ENCODE assay signal across 10 cellular contexts in genomic region chr17:83203073-83203471, GRCh38.
DNase-seq lines count a peak whose midpoint lies in the region; ATAC-seq, FAIRE-seq and TF ChIP-seq lines count a peak whose summit lies in the region.
"Had no signal": no experiment of that assay in that cellular context is flagged by ENCODE, and none has a peak within 500 bp of the region (broad histone marks: within the 10 kb centered on the region; RNA-seq: fewer than 3 reads in every experiment).

No MANE protein-coding gene starts in this region.

- no peak overlapping the region for H4K91ac ChIP-seq in mesenchymal stem cell (ENCODE audit: low read length)

- H3K27ac ChIP-seq in breast epithelium: peak overlapping the region; percentile 84 to 92
- H3K27ac ChIP-seq in mesenchymal stem cell (ENCODE audit: low read length, poor library complexity, severe bottlenecking): peak overlapping the region; percentile 48
- H3K27ac ChIP-seq: VCaP had no signal

- no peak overlapping the region for H3K18ac ChIP-seq in mesenchymal stem cell (ENCODE audit: low read depth in 1 of 2, low read length in 2 of 2)

- no peak overlapping the region for H3K4ac ChIP-seq in mesenchymal stem cell (ENCODE audit: low read depth in 1 of 2, low read length in 2 of 2)

- no peak for TF ChIP-seq POLR2A in breast epithelium (IDR thresholded peaks at IDR 0.05)

- peaks cover 6 to 14% of the 10 kb centered on the region in 2 donors for H3K4me1 ChIP-seq in breast epithelium
- peaks cover 36% of the 10 kb centered on the region for H3K4me1 ChIP-seq in mesenchymal stem cell (ENCODE audit: control insufficient read depth, insufficient read depth, low read depth, low read length)
- H3K4me1 ChIP-seq: Caco-2 had no signal

- peak; percentile 66 for FAIRE-seq in urothelium cell line (lab: Jason Lieb, UNC)

- intact Hi-C loops in breast epithelium (cut with DNase I; ENCODE audit: low total_unique reads): no loop called here

- no peak overlapping the region for H3K23ac ChIP-seq in mesenchymal stem cell (ENCODE audit: low read length in 2 of 2)

- no peak overlapping the region for H4K8ac ChIP-seq in mesenchymal stem cell (ENCODE audit: low read length)

- H2BK5ac ChIP-seq in mesenchymal stem cell (ENCODE audit: low read depth, low read length, poor library complexity, severe bottlenecking): no peak overlapping the region

- no peak overlapping the region for H3K4me2 ChIP-seq in mesenchymal stem cell (ENCODE audit: low read length, poor library complexity, severe bottlenecking)

- no peak overlapping the region for H2BK12ac ChIP-seq in mesenchymal stem cell (ENCODE audit: low read length in 2 of 2)

- no peak overlapping the region for H2BK120ac ChIP-seq in mesenchymal stem cell (ENCODE audit: low read depth, low read length)

- peak overlapping the region; percentile 90 for H3K9ac ChIP-seq in mesenchymal stem cell (ENCODE audit: low read length)

- H3K36me3 ChIP-seq in breast epithelium (no peaks in the 10 kb centered on the region), mesenchymal stem cell (ENCODE audit: control insufficient read depth in 1 of 2, insufficient read depth in 2 of 2, low read depth in 1 of 2, low read length in 2 of 2) (no peaks in the 10 kb centered on the region)

- no peak overlapping the region for H3K4me3 ChIP-seq in breast epithelium
- H3K4me3 ChIP-seq in mesenchymal stem cell (ENCODE audit: insufficient read depth in 1 of 2, low read depth in 1 of 2, low read length in 2 of 2): no peak overlapping the region

- no peak overlapping the region for H2BK15ac ChIP-seq in mesenchymal stem cell (ENCODE audit: low read depth, poor library complexity, severe bottlenecking)

- no peak for TF ChIP-seq CTCF in breast epithelium (IDR thresholded peaks at IDR 0.05)

- no peak overlapping the region for H3K14ac ChIP-seq in mesenchymal stem cell (ENCODE audit: low read length in 2 of 2)

- H3K79me1 ChIP-seq in mesenchymal stem cell (replicated peaks; ENCODE audit: low read length, poor library complexity, severe bottlenecking): no peaks in the 10 kb centered on the region

- H3K27me3 ChIP-seq in breast epithelium: no peaks in the 10 kb centered on the region
- H3K27me3 ChIP-seq in mesenchymal stem cell (ENCODE audit: control insufficient read depth in 1 of 2, insufficient read depth in 1 of 2, low read length in 2 of 2): no peaks in the 10 kb centered on the region

- no peak overlapping the region for H2AK5ac ChIP-seq in mesenchymal stem cell (ENCODE audit: low read length, severe bottlenecking)

- ATAC-seq in GM18907 (IDR thresholded peaks at IDR 0.05; ENCODE audit: unreplicated experiment) (no peak), GM21717 (IDR thresholded peaks at IDR 0.05; ENCODE audit: unreplicated experiment) (no peak), GM19328 (IDR thresholded peaks at IDR 0.05; ENCODE audit: unreplicated experiment) (no peak)

- DNase-seq in activated effector memory CD4-positive, alpha-beta T cell treated with anti-CD3 and anti-CD28 coated beads, Interleukin-2, amount 50 U/mL, for 16 hours: peak; percentile 56
- DNase-seq in activated effector memory CD4-positive, alpha-beta T cell treated with Interleukin-2 at 50 U/mL for 16 hours: no peak
- DNase-seq in breast epithelium (ENCODE audit: low spot score in 2 of 2): peak in 1 of 2 donors; percentile 52
- peak; percentile 32 for DNase-seq in mesenchymal stem cell
- DNase-seq in urothelium cell line (ENCODE audit: low spot score): peak; percentile 64

- H2AFZ ChIP-seq in mesenchymal stem cell (ENCODE audit: low read depth, low read length): no peak overlapping the region

- 80% methylated on average over 9 of the region's 9 CpGs for WGBS in mesenchymal stem cell

- no peaks in the 10 kb centered on the region for H3K9me3 ChIP-seq in breast epithelium
- no peaks in the 10 kb centered on the region for H3K9me3 ChIP-seq in mesenchymal stem cell (ENCODE audit: control insufficient read depth, low read length)
- H3K9me3 ChIP-seq: Caco-2 had no signal
